In the genomic region with DNA sequence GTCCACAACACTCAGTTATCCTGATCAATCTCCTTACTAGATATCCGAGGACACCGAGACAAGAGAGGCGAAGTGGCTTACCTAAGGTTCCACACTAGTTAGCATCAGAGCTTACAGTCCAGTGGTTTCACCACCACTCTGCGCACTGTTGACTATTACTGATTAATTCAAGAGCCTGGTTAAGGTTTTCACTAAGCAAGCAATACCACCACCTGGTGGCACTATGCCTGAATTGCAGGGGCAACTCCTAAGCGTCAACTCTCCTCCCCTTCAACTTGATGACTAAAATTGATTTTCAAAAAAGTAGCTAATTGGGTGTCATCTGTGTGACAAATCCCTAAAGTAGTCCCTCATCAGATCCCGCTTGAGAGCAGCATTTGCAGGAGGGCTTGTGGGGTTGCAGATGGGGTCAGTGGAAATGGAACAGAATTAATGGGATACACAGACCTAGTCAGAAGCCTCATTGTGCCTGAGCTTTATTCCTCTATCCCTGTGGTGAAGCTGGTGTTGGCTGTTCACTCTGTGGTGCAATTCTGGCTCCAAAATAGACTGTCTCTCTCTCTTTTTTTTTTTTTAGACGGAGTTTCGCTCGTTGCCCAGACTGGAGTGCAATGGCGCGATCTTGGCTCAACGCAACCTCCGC, we compare ENCODE assay signal across 1 cellular context.
TF ChIP-seq lines count a peak whose summit lies in the region.

No MANE protein-coding gene starts in this region.

TF ChIP-seq in GM23338, 12 proteins besides CTCF, POLR2A, EP300 and RAD21 (continued from another document):
- TF ChIP-seq, protein P1, sequence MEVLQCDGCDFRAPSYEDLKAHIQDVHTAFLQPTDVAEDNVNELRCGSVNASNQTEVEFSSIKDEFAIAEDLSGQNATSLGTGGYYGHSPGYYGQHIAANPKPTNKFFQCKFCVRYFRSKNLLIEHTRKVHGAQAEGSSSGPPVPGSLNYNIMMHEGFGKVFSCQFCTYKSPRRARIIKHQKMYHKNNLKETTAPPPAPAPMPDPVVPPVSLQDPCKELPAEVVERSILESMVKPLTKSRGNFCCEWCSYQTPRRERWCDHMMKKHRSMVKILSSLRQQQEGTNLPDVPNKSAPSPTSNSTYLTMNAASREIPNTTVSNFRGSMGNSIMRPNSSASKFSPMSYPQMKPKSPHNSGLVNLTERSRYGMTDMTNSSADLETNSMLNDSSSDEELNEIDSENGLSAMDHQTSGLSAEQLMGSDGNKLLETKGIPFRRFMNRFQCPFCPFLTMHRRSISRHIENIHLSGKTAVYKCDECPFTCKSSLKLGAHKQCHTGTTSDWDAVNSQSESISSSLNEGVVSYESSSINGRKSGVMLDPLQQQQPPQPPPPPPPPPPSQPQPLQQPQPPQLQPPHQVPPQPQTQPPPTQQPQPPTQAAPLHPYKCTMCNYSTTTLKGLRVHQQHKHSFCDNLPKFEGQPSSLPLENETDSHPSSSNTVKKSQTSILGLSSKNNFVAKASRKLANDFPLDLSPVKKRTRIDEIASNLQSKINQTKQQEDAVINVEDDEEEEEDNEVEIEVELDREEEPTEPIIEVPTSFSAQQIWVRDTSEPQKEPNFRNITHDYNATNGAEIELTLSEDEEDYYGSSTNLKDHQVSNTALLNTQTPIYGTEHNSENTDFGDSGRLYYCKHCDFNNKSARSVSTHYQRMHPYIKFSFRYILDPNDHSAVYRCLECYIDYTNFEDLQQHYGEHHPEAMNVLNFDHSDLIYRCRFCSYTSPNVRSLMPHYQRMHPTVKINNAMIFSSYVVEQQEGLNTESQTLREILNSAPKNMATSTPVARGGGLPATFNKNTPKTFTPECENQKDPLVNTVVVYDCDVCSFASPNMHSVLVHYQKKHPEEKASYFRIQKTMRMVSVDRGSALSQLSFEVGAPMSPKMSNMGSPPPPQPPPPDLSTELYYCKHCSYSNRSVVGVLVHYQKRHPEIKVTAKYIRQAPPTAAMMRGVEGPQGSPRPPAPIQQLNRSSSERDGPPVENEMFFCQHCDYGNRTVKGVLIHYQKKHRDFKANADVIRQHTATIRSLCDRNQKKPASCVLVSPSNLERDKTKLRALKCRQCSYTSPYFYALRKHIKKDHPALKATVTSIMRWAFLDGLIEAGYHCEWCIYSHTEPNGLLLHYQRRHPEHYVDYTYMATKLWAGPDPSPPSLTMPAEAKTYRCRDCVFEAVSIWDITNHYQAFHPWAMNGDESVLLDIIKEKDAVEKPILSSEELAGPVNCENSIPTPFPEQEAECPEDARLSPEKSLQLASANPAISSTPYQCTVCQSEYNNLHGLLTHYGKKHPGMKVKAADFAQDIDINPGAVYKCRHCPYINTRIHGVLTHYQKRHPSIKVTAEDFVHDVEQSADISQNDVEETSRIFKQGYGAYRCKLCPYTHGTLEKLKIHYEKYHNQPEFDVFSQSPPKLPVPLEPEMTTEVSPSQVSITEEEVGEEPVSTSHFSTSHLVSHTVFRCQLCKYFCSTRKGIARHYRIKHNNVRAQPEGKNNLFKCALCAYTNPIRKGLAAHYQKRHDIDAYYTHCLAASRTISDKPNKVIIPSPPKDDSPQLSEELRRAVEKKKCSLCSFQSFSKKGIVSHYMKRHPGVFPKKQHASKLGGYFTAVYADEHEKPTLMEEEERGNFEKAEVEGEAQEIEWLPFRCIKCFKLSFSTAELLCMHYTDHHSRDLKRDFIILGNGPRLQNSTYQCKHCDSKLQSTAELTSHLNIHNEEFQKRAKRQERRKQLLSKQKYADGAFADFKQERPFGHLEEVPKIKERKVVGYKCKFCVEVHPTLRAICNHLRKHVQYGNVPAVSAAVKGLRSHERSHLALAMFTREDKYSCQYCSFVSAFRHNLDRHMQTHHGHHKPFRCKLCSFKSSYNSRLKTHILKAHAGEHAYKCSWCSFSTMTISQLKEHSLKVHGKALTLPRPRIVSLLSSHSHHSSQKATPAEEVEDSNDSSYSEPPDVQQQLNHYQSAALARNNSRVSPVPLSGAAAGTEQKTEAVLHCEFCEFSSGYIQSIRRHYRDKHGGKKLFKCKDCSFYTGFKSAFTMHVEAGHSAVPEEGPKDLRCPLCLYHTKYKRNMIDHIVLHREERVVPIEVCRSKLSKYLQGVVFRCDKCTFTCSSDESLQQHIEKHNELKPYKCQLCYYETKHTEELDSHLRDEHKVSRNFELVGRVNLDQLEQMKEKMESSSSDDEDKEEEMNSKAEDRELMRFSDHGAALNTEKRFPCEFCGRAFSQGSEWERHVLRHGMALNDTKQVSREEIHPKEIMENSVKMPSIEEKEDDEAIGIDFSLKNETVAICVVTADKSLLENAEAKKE (CRISPR knock-in tag; IDR thresholded peaks at IDR 0.05): no peak
- no peak for TF ChIP-seq ZNF331 (CRISPR knock-in tag; IDR thresholded peaks at IDR 0.05; ENCODE audit: low read depth)
- TF ChIP-seq EZH2 (IDR thresholded peaks at IDR 0.05; ENCODE audit: low read depth, unreplicated experiment): no peak
- TF ChIP-seq CREB1 (CRISPR knock-in tag; IDR thresholded peaks at IDR 0.05; ENCODE audit: low read depth): no peak
- TF ChIP-seq, protein P2, sequence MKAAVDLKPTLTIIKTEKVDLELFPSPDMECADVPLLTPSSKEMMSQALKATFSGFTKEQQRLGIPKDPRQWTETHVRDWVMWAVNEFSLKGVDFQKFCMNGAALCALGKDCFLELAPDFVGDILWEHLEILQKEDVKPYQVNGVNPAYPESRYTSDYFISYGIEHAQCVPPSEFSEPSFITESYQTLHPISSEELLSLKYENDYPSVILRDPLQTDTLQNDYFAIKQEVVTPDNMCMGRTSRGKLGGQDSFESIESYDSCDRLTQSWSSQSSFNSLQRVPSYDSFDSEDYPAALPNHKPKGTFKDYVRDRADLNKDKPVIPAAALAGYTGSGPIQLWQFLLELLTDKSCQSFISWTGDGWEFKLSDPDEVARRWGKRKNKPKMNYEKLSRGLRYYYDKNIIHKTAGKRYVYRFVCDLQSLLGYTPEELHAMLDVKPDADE (IDR thresholded peaks at IDR 0.05): no peak
